ENCODE assay signal across 8 cellular contexts in the genomic region with DNA sequence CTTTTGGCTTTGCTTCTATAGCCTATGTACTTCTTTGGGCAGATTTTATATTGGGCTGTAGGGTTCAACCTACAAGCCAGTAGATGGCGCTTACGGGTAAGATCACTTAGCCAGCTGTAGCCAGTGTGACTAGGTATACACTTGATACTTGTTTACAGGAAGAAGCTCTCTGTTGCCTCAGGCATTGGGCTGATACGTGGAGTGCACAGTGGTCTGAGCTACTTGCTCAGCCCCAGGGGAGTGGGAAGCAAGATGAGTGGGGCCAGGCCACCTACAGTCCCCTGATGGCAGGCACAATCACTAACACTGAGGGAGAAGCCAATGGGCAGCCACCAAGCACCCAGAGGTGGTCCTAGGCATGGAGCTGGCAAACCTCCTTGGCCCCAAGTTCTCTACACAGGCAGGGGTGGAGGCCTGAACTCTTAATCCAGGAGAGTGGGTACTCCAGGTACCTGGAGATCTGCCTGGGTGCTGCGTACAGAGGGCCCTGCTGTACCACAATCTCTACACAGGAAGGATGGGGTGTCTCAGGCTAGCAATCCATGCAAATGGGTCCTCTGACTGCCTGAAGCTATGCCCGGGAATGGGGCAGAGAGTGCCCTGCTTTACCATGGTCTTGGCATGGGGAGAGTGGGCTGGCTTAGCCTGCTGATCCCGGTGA.
A peak's percentile ranks its signal among the peaks of the same experiment; 100 is the strongest.
DNase-seq lines count a peak whose midpoint lies in the region; ATAC-seq and TF ChIP-seq lines count a peak whose summit lies in the region.

No MANE protein-coding gene starts in this region.

- WGBS in testis, 2 donors, result 76 to 91% methylated on average over 3 to 5 of the region's 6 CpGs

- H3K4me3 Mint-ChIP-seq in activated B cell treated with CpG ODN at 0.5 μM for 24 hours (no peak overlapping the region), immature natural killer cell (peak overlapping the region; percentile 28 to 79 (median 63))

- H3K36me3 ChIP-seq in testis (ENCODE audit: low read depth, missing control alignments), result no peaks in the 10 kb centered on the region

- intact Hi-C loops in activated B cell treated with CpG ODN at 0.5 μM for 24 hours (cut with micrococcal nuclease), result loop anchor here (1.0 kb wide), 1 partner anchor 214 kb away; no protein-coding TSS in a partner anchor
- intact Hi-C loops in testis (cut with DNase I; ENCODE audit: low total_unique reads), result no loop called here

- ATAC-seq in GM19438 (IDR thresholded peaks at IDR 0.05; ENCODE audit: low read depth, unreplicated experiment) (peak; percentile 68), activated B cell treated with CpG ODN at 0.5 μM for 24 hours (ENCODE audit: low read depth) (peak; percentile 62)

- no peaks in the 10 kb centered on the region for H3K27me3 ChIP-seq in testis

- POLR2A ChIA-PET in activated B cell treated with CpG ODN at 0.5 μM for 24 hours (lab: Charles Lee), result no interaction called here

- H3K4me3 ChIP-seq in testis, result no peak overlapping the region

- H3K9me3 Mint-ChIP-seq in activated B cell treated with CpG ODN at 0.5 μM for 24 hours (peaks cover 10% of the 10 kb centered on the region), immature natural killer cell (no peaks in the 10 kb centered on the region)

- CTCF ChIA-PET in activated B cell treated with CpG ODN at 0.5 μM for 24 hours (lab: Charles Lee), result interaction anchor here (0.6 to 1.1 kb wide), 4 partner anchors 106 to 993 kb away, joined by 3 to 4 read pairs (median 3); no protein-coding TSS in a partner anchor

- no peaks in the 10 kb centered on the region for H3K9me3 ChIP-seq in testis

- DNase-seq in DMS153 treated with DMSO at 0.1 percent for 48 hours (lab: John Stamatoyannopoulos, UW; ENCODE audit: unreplicated experiment), result peak; percentile 14
- peak; percentile 78 for DNase-seq in MV-4-11 (lab: John Stamatoyannopoulos, UW)
- no peak for DNase-seq in activated B cell treated with CpG ODN at 0.5 μM for 24 hours
- DNase-seq in immature natural killer cell, result peak; percentile 51 to 70 (median 65)
- DNase-seq in NK-92 treated with Interleukin-12 subunit alpha and Interleukin-12 subunit beta, amount 100 ng/mL, for 24 hours (lab: John Stamatoyannopoulos, UW), result no peak
- no peak for DNase-seq in cerebellar nuclear complex (lab: John Stamatoyannopoulos, UW)
- no peak for DNase-seq in testis

- H3K27ac Mint-ChIP-seq in activated B cell treated with CpG ODN at 0.5 μM for 24 hours, result no peak overlapping the region
- peak overlapping the region; percentile 83 to 95 (median 92) for H3K27ac Mint-ChIP-seq in immature natural killer cell

- TF ChIP-seq POLR2A in testis (IDR thresholded peaks at IDR 0.05), result no peak

- no peak for TF ChIP-seq CTCF in activated B cell treated with CpG ODN at 0.5 μM for 24 hours (IDR thresholded peaks at IDR 0.05)
- no peak for TF ChIP-seq CTCF in testis (IDR thresholded peaks at IDR 0.05)

- H3K27me3 Mint-ChIP-seq in activated B cell treated with CpG ODN at 0.5 μM for 24 hours, result no peaks in the 10 kb centered on the region
- no peaks in the 10 kb centered on the region for H3K27me3 Mint-ChIP-seq in immature natural killer cell (ENCODE audit: low read depth in 3 of 3)

- H3K27ac ChIP-seq in testis, result no peak overlapping the region

- no peaks in the 10 kb centered on the region for H3K4me1 ChIP-seq in testis

- H3K4me1 Mint-ChIP-seq in activated B cell treated with CpG ODN at 0.5 μM for 24 hours (peaks cover 16% of the 10 kb centered on the region), immature natural killer cell (peaks cover 52 to 64% of the 10 kb centered on the region in 2 donors)

- peaks cover 4% of the 10 kb centered on the region for H3K36me3 Mint-ChIP-seq in activated B cell treated with CpG ODN at 0.5 μM for 24 hours (ENCODE audit: low read depth)
- H3K36me3 Mint-ChIP-seq in immature natural killer cell, result no peaks in the 10 kb centered on the region

Comparison
In these comparisons a context has a peak if more than half of its experiments do, and no peak if none do; other contexts are left out.
1. DNase-seq: peak in DMS153 treated with DMSO at 0.1 percent for 48 hours (single experiment), MV-4-11 (single experiment) and immature natural killer cell (3 of 3); none in activated B cell treated with CpG ODN at 0.5 μM for 24 hours (single experiment), NK-92 treated with Interleukin-12 subunit alpha and Interleukin-12 subunit beta, amount 100 ng/mL, for 24 hours (single experiment), cerebellar nuclear complex (0 of 2) and testis (single experiment).